In genomic region chr6:13859871-13860555, GRCh38 we compare ENCODE assay signal across 8 cellular contexts. TPM values are rescaled to one million over a fixed set of nuclear protein-coding genes. Genes with fewer than 3 reads are reported as not detected.
DNase-seq lines count a peak whose midpoint lies in the region; ATAC-seq and TF ChIP-seq lines count a peak whose summit lies in the region.

No MANE protein-coding gene starts in this region.

- WGBS in right lobe of liver (ENCODE audit: insufficient coverage, low coverage, low lambda C conversion rate, missing lambda C conversion rate): 18% methylated on average over 18 of the region's 66 CpGs
- WGBS in thymus: 30% methylated on average over 66 of the region's 66 CpGs

- ATAC-seq in right lobe of liver (peak in 3 of 4 donors; percentile 11 to 36 (median 33)), GM18519 (IDR thresholded peaks at IDR 0.05; ENCODE audit: low FRiP score, unreplicated experiment) (no peak)

- H3K9me3 ChIP-seq in right lobe of liver (no peaks in the 10 kb centered on the region), thymus (ENCODE audit: control insufficient read depth) (peaks cover 3% of the 10 kb centered on the region), uterus (no peaks in the 10 kb centered on the region)

- H3K4me1 Mint-ChIP-seq in activated T-cell treated with anti-CD3 and anti-CD28 coated beads, Interleukin-2, amount 50 U/mL, for 24 hours (ENCODE audit: low read depth): peaks cover 6% of the 10 kb centered on the region
- H3K4me1 Mint-ChIP-seq in endothelial cell (ENCODE audit: unreplicated experiment): peaks cover 9% of the 10 kb centered on the region

- H3K4me1 ChIP-seq in right lobe of liver (peaks cover 0 to 10% (median 0%) of the 10 kb centered on the region in 4 donors), thymus (ENCODE audit: control insufficient read depth, insufficient read depth, low read length) (no peaks in the 10 kb centered on the region), uterus (peaks cover 0 to 4% of the 10 kb centered on the region in 2 donors)

- H3K9me3 Mint-ChIP-seq in activated T-cell treated with anti-CD3 and anti-CD28 coated beads, Interleukin-2, amount 50 U/mL, for 24 hours: peaks cover 5% of the 10 kb centered on the region
- no peaks in the 10 kb centered on the region for H3K9me3 Mint-ChIP-seq in endothelial cell (ENCODE audit: unreplicated experiment)

- TF ChIP-seq POLR2A in right lobe of liver (IDR thresholded peaks at IDR 0.05) (no peak), uterus (IDR thresholded peaks at IDR 0.05) (no peak)

- no peaks in the 10 kb centered on the region for H3K36me3 ChIP-seq in right lobe of liver
- no peaks in the 10 kb centered on the region for H3K36me3 ChIP-seq in thymus (ENCODE audit: control insufficient read depth, insufficient read depth)
- no peaks in the 10 kb centered on the region for H3K36me3 ChIP-seq in uterus

- H3K27me3 Mint-ChIP-seq in activated T-cell treated with anti-CD3 and anti-CD28 coated beads, Interleukin-2, amount 50 U/mL, for 24 hours: peaks cover 66% of the 10 kb centered on the region
- H3K27me3 Mint-ChIP-seq in endothelial cell (ENCODE audit: unreplicated experiment): peaks cover 2% of the 10 kb centered on the region

- H3K4me3 ChIP-seq in right lobe of liver (peak overlapping the region in 1 of 3 donors; percentile 30), thymus (ENCODE audit: low read length) (peak overlapping the region; percentile 15), uterus (no peak overlapping the region)

- H3K27me3 ChIP-seq in right lobe of liver (peaks cover 7 to 15% of the 10 kb centered on the region in 2 donors), thymus (ENCODE audit: control insufficient read depth, insufficient read depth) (peaks cover 9% of the 10 kb centered on the region), uterus (peaks cover 3 to 27% of the 10 kb centered on the region in 2 donors)

- no peak for DNase-seq in activated T-cell treated with anti-CD3 and anti-CD28 coated beads, Interleukin-2, amount 50 U/mL, for 24 hours
- DNase-seq in activated T-cell treated with anti-CD3 and anti-CD28 coated beads for 4 hours (no peak), endothelial cell (ENCODE audit: low spot score) (peak; percentile 11), right lobe of liver (peak; percentile 25 to 53 (median 45)), uterus (no peak), NCI-H2081 treated with DMSO at 0.1 percent for 48 hours (lab: John Stamatoyannopoulos, UW) (no peak)

- H3K36me3 Mint-ChIP-seq in activated T-cell treated with anti-CD3 and anti-CD28 coated beads, Interleukin-2, amount 50 U/mL, for 24 hours (ENCODE audit: low read depth): no peaks in the 10 kb centered on the region
- H3K36me3 Mint-ChIP-seq in endothelial cell (ENCODE audit: low read depth, unreplicated experiment): no peaks in the 10 kb centered on the region

- H3K27ac ChIP-seq in right lobe of liver: no peak overlapping the region
- no peak overlapping the region for H3K27ac ChIP-seq in thymus (ENCODE audit: low read depth)
- H3K27ac ChIP-seq in uterus: no peak overlapping the region

- H3K27ac Mint-ChIP-seq in activated T-cell treated with anti-CD3 and anti-CD28 coated beads, Interleukin-2, amount 50 U/mL, for 24 hours: no peak overlapping the region
- H3K27ac Mint-ChIP-seq in endothelial cell (ENCODE audit: unreplicated experiment): no peak overlapping the region

- intact Hi-C loops in right lobe of liver (cut with DNase I) (no loop called here), uterus (cut with DNase I; ENCODE audit: low total_unique reads) (no loop called here)

- TF ChIP-seq CTCF in endothelial cell (IDR thresholded peaks at IDR 0.05; ENCODE audit: unreplicated experiment): no peak
- no peak for TF ChIP-seq CTCF in right lobe of liver (IDR thresholded peaks at IDR 0.05)
- TF ChIP-seq CTCF in uterus (IDR thresholded peaks at IDR 0.05): no peak

- peak overlapping the region; percentile 29 for H3K4me3 Mint-ChIP-seq in activated T-cell treated with anti-CD3 and anti-CD28 coated beads, Interleukin-2, amount 50 U/mL, for 24 hours
- H3K4me3 Mint-ChIP-seq in endothelial cell (ENCODE audit: unreplicated experiment): no peak overlapping the region

RNA-seq across cellular contexts. Expression of gene MCUR1, which starts 45.7 kb away (rescaled TPM):
- total RNA-seq in endothelial cell (ENCODE audit: unreplicated experiment): 39.7 TPM
- 10 to 100 TPM; 12.7 to 17.8 (median 15.2) TPM for total RNA-seq in right lobe of liver
- polyA plus RNA-seq in thymus: 17.2 TPM
- total RNA-seq in uterus: 10 to 100 TPM in 3 of 4 donors, 1 to 10 TPM in 1; 9.4 to 16.5 (median 13.3) TPM

Comparison
In these comparisons a context has a peak if more than half of its experiments do, and no peak if none do; other contexts are left out.
1. DNase-seq: peak in endothelial cell (single experiment) and right lobe of liver (3 of 3); none in activated T-cell treated with anti-CD3 and anti-CD28 coated beads, Interleukin-2, amount 50 U/mL, for 24 hours (single experiment), activated T-cell treated with anti-CD3 and anti-CD28 coated beads for 4 hours (single experiment), uterus (0 of 2) and NCI-H2081 treated with DMSO at 0.1 percent for 48 hours (single experiment).